1 cellular context compared by ENCODE assay signal in genomic region chr2:240593026-240593702, GRCh38.
TF ChIP-seq lines count a peak whose summit lies in the region.

No MANE protein-coding gene starts in this region.

TF ChIP-seq in HepG2, 621 proteins besides CTCF, POLR2A, EP300 and RAD21:
- TF ChIP-seq ZNF329 (CRISPR knock-in tag; IDR thresholded peaks at IDR 0.05; ENCODE audit: low read depth) (no peak), CEBPG (CRISPR knock-in tag; IDR thresholded peaks at IDR 0.05) (no peak), ZMYM2 (CRISPR knock-in tag; IDR thresholded peaks at IDR 0.05) (no peak), NFE2 (CRISPR knock-in tag; IDR thresholded peaks at IDR 0.05) (no peak), FOXA1 (IDR thresholded peaks at IDR 0.05) (no peak), FOXA1 (CRISPR knock-in tag; IDR thresholded peaks at IDR 0.05) (no peak), ZBTB7A (CRISPR knock-in tag; IDR thresholded peaks at IDR 0.05) (no peak)
